In genomic region chr20:57346477-57346876, GRCh38 we compare ENCODE assay signal across 9 cellular contexts. TPM values are rescaled to one million over a fixed set of nuclear protein-coding genes. Genes with fewer than 3 reads are reported as not detected.
DNase-seq lines count a peak whose midpoint lies in the region; ATAC-seq, FAIRE-seq and TF ChIP-seq lines count a peak whose summit lies in the region.
"Had no signal": no experiment of that assay in that cellular context is flagged by ENCODE, and none has a peak within 500 bp of the region (broad histone marks: within the 10 kb centered on the region; RNA-seq: fewer than 3 reads in every experiment).

No MANE protein-coding gene starts in this region.

- no peaks in the 10 kb centered on the region for H3K4me1 Mint-ChIP-seq in WTC11

- no peak overlapping the region for H3K27ac Mint-ChIP-seq in WTC11

- H3K9me3 Mint-ChIP-seq in WTC11 = peaks cover 5% of the 10 kb centered on the region; the same call in 1 of the 2 replicates

- in situ Hi-C loops in GM13976 (cut with MboI; ENCODE audit: low sequenced_read_pairs, unreplicated experiment) = no loop called here

- H3K9me3 ChIP-seq in A549 = no peaks in the 10 kb centered on the region

- H3K4me1 ChIP-seq in A549 = no peaks in the 10 kb centered on the region

- H3K27me3 Mint-ChIP-seq in WTC11 (ENCODE audit: low read depth) = peaks cover 6% of the 10 kb centered on the region

- peak; percentile 91 for TF ChIP-seq CTCF in A549 (IDR thresholded peaks at IDR 0.05)
- peak; percentile 67 for TF ChIP-seq CTCF in GM13976 (IDR thresholded peaks at IDR 0.05; ENCODE audit: borderline replicate concordance, control extremely low read depth, extremely low read depth, insufficient read depth, missing control alignments)
- peak; percentile 77 for TF ChIP-seq CTCF in WTC11 (IDR thresholded peaks at IDR 0.05)

- POLR2A ChIA-PET in A549 (lab: Yijun Ruan, JAX) = no interaction called here
- POLR2A ChIA-PET in WTC11 (lab: Charles Lee) = no interaction called here

- H3K4me3 ChIP-seq in A549 = no peak overlapping the region

- H3K4me3 Mint-ChIP-seq in WTC11 = no peak overlapping the region

- H3K36me3 Mint-ChIP-seq in WTC11 = no peaks in the 10 kb centered on the region

- ATAC-seq in A549 = peak; percentile 75 to 82; a peak in 5 of 6 replicates
- peak; percentile 52 for ATAC-seq in WTC11
- ATAC-seq in HG03045 (IDR thresholded peaks at IDR 0.05; ENCODE audit: unreplicated experiment) = no peak

- H3K4me2 ChIP-seq in A549 = no peak overlapping the region

- peak; percentile 32 to 69 for DNase-seq in A549 (ENCODE audit: low read depth in 1 of 2, low spot score in 1 of 2)
- peak; percentile 51 for DNase-seq in GM13976 (ENCODE audit: low spot score)
- peak; percentile 33 for DNase-seq in NCI-H2107 treated with DMSO at 0.1 percent for 48 hours (lab: John Stamatoyannopoulos, UW; ENCODE audit: unreplicated experiment)
- DNase-seq in WTC11 (ENCODE audit: low spot score) = peak; percentile 81
- peak in 51 of 61 donors; percentile 8 to 91 (median 43) for DNase-seq in caudate nucleus (lab: John Stamatoyannopoulos, UW)
- peak; percentile 86 for DNase-seq in left kidney (ENCODE audit: low read depth, low spot score)
- peak; percentile 20 to 53 (median 24) for DNase-seq in stimulated activated CD4-positive, alpha-beta T cell treated with anti-CD3 and anti-CD28 coated beads, TNF-alpha, amount 100 ng/mL, for 1 hour (ENCODE audit: low read depth in 3 of 3, low spot score in 1 of 3)

- TF ChIP-seq EP300 in A549 (IDR thresholded peaks at IDR 0.05) = no peak

- TF ChIP-seq POLR2A in A549 (IDR thresholded peaks at IDR 0.05; ENCODE audit: low read length) = no peak

- CTCF ChIA-PET in A549 (lab: Yijun Ruan, JAX) (interaction anchor here (0.5 to 7.2 kb wide), 46 partner anchors 9 to 934 kb away, joined by 3 to 244 read pairs (median 4); partner anchors contain the start of genes BMP7, CASS4, SPO11 and TFAP2C), WTC11 (lab: Charles Lee) (interaction anchor here (0.5 to 7.0 kb wide), 12 partner anchors 11 to 318 kb away, joined by 3 to 26 read pairs (median 4); partner anchors contain the start of gene SPO11)

- no peak overlapping the region for H3K27ac ChIP-seq in A549
- no peak overlapping the region for H3K27ac ChIP-seq in caudate nucleus (ENCODE audit: low read depth, low read length)

- FAIRE-seq in A549 (lab: Jason Lieb, UNC) = peak; percentile 90

- TF ChIP-seq RAD21 in A549 (conservative IDR thresholded peaks at IDR 0.05 in 1 of 2, IDR thresholded peaks at IDR 0.05 in 1 of 2) = peak; percentile 89 to 92

- WGBS in A549 (ENCODE audit: missing lambda C conversion rate) = 0% methylated on average over 4 of the region's 4 CpGs

TF ChIP-seq in A549, 52 proteins besides CTCF, POLR2A, EP300 and RAD21:
- TF ChIP-seq REST (IDR thresholded peaks at IDR 0.05) (no peak), ZSCAN20 (CRISPR knock-in tag; IDR thresholded peaks at IDR 0.05) (no peak), NPAS2 (CRISPR knock-in tag; IDR thresholded peaks at IDR 0.05; ENCODE audit: borderline replicate concordance) (no peak), SMC3 (IDR thresholded peaks at IDR 0.05) (peak; percentile 88)

TF ChIP-seq in WTC11, 78 proteins besides CTCF, POLR2A, EP300 and RAD21:
- TF ChIP-seq ZNF317 (CRISPR knock-in tag; IDR thresholded peaks at IDR 0.05; ENCODE audit: borderline replicate concordance, low read depth) = no peak
- no peak for TF ChIP-seq ZNF281 (CRISPR knock-in tag; IDR thresholded peaks at IDR 0.05)
- TF ChIP-seq ZSCAN18 (CRISPR knock-in tag; IDR thresholded peaks at IDR 0.05) = no peak
- no peak for TF ChIP-seq TCF7 (CRISPR knock-in tag; IDR thresholded peaks at IDR 0.05; ENCODE audit: low read depth)
- no peak for TF ChIP-seq EMX1 (CRISPR knock-in tag; IDR thresholded peaks at IDR 0.05)

RNA-seq across cellular contexts. Expression of gene RAE1, which starts 4.6 kb away (rescaled TPM):
- polyA plus RNA-seq in A549 (2011; rRNA removed) (69.6 and 73.8 TPM in 2 replicates), A549 (2017; fragmentation: RNase III; extraction: RNeasy Plus Mini Kit Qiagen cat#74134 plus additional on column Dnase treatment) (54.7 to 61.4 TPM (median 55.7 TPM) in 3 replicates)
- 86.2 and 93.4 TPM in 2 replicates for polyA plus RNA-seq in A549 (2012; cell fraction: cytosol; rRNA removed)
- polyA plus RNA-seq in A549 (2012; cell fraction: nucleus; rRNA removed) = 89.4 and 160 TPM in 2 replicates
- 56.3 and 66.0 TPM in 2 replicates for polyA minus RNA-seq in A549 (2011; rRNA and poly(A)+ RNA removed)
- total RNA-seq in WTC11 (2021) = 31.3 to 33.4 TPM (median 31.4 TPM) in 3 replicates

RNA-seq across cellular contexts. Expression of gene SPO11, which starts 16.9 kb away (rescaled TPM):
- polyA plus RNA-seq in A549 (2011; rRNA removed) (not detected in 2 replicates), A549 (2017; fragmentation: RNase III; extraction: RNeasy Plus Mini Kit Qiagen cat#74134 plus additional on column Dnase treatment) (not detected in 3 replicates)
- not detected in 2 replicates for polyA plus RNA-seq in A549 (2012; cell fraction: cytosol; rRNA removed)
- not detected in 2 replicates for polyA plus RNA-seq in A549 (2012; cell fraction: nucleus; rRNA removed)
- polyA minus RNA-seq in A549 (2011; rRNA and poly(A)+ RNA removed) = not detected in 2 replicates
- not detected in 3 replicates for total RNA-seq in WTC11 (2021)
- total RNA-seq: subcutaneous adipose tissue had no signal

RNA-seq across cellular contexts. Expression of gene RBM38, which starts 44.7 kb away (rescaled TPM):
- polyA plus RNA-seq in A549 (2011; rRNA removed) = 6.6 and 7.6 TPM in 2 replicates
- polyA plus RNA-seq in A549 (2012; cell fraction: cytosol; rRNA removed) = 21.0 and 30.4 TPM in 2 replicates
- polyA plus RNA-seq in A549 (2012; cell fraction: nucleus; rRNA removed) = 23.6 and 33.0 TPM in 2 replicates
- polyA plus RNA-seq in A549 (2017; fragmentation: RNase III; extraction: RNeasy Plus Mini Kit Qiagen cat#74134 plus additional on column Dnase treatment) = 13.0 to 15.7 TPM (median 14.2 TPM) in 3 replicates
- polyA minus RNA-seq in A549 (2011; rRNA and poly(A)+ RNA removed) = 3.9 and 4.5 TPM in 2 replicates
- total RNA-seq in WTC11 (2021) = 60.5 to 69.0 TPM (median 61.1 TPM) in 3 replicates

Comparison
In these comparisons a context has a peak if more than half of its experiments do, and no peak if none do; other contexts are left out.
1. DNase-seq: peak in every context shown above with its lines; median percentile 86 in left kidney; 81 in WTC11; 51 in GM13976; 50 in A549; 43 in caudate nucleus; 33 in NCI-H2107 treated with DMSO at 0.1 percent for 48 hours; 24 in stimulated activated CD4-positive, alpha-beta T cell treated with anti-CD3 and anti-CD28 coated beads, TNF-alpha, amount 100 ng/mL, for 1 hour.
2. Of the 8 proteins assayed by ChIP-seq in both WTC11 and A549: peak only in WTC11: none; only in A549: none; in both: CTCF; in neither: 7.